In genomic region chr17:14301761-14302401, GRCh38 we compare ENCODE assay signal across 8 cellular contexts. TPM values are rescaled to one million over a fixed set of nuclear protein-coding genes. Genes with fewer than 3 reads are reported as not detected.
DNase-seq lines count a peak whose midpoint lies in the region; ATAC-seq, FAIRE-seq and TF ChIP-seq lines count a peak whose summit lies in the region.

No MANE protein-coding gene starts in this region.

- H3K27me3 ChIP-seq in endocrine pancreas (ENCODE audit: control insufficient read depth, insufficient read depth, low read length), result peaks cover 5% of the 10 kb centered on the region

- H3K36me3 Mint-ChIP-seq in natural killer cell, result no peaks in the 10 kb centered on the region
- peaks cover 3% of the 10 kb centered on the region for H3K36me3 Mint-ChIP-seq in type B pancreatic cell

- TF ChIP-seq CTCF in natural killer cell (IDR thresholded peaks at IDR 0.05), result no peak
- TF ChIP-seq CTCF in type B pancreatic cell (conservative IDR thresholded peaks at IDR 0.05), result no peak

- intact Hi-C loops in natural killer cell (cut with micrococcal nuclease), result loop anchor here (1.0 to 10.0 kb wide), 10 partner anchors 57 to 1283 kb away; partner anchors contain the start of genes COX10 and ELAC2

- H3K4me3 Mint-ChIP-seq in natural killer cell, result peak overlapping the region; percentile 97
- H3K4me3 Mint-ChIP-seq in type B pancreatic cell, result peak overlapping the region; percentile 92

- FAIRE-seq in HTR-8/SVneo (lab: Jason Lieb, UNC) (no peak), RCC 7860 (lab: Jason Lieb, UNC) (no peak)

- H3K4me1 ChIP-seq in ES-I3 (ENCODE audit: insufficient read depth, low read length) (peaks cover 13% of the 10 kb centered on the region), endocrine pancreas (ENCODE audit: control insufficient read depth, insufficient read depth, low read length) (peaks cover 4% of the 10 kb centered on the region)

- H3K9me3 Mint-ChIP-seq in natural killer cell, result no peaks in the 10 kb centered on the region
- H3K9me3 Mint-ChIP-seq in type B pancreatic cell, result no peaks in the 10 kb centered on the region

- H3K27me3 Mint-ChIP-seq in natural killer cell (ENCODE audit: low read depth in 2 of 2), result peaks cover 6 to 10% of the 10 kb centered on the region in 2 donors
- peaks cover 78% of the 10 kb centered on the region for H3K27me3 Mint-ChIP-seq in type B pancreatic cell

- H3K4me3 ChIP-seq in endocrine pancreas (ENCODE audit: control insufficient read depth, insufficient read depth, low read length), result peak overlapping the region; percentile 48

- DNase-seq in HTR-8/SVneo (ENCODE audit: insufficient read length, low spot score) (peak; percentile 13), natural killer cell (peak; percentile 68), type B pancreatic cell (ENCODE audit: extremely low spot score, unreplicated experiment) (peak; percentile 70), RCC 7860 (ENCODE audit: low spot score) (no peak), mesenteric fat pad (ENCODE audit: low spot score) (no peak)
- DNase-seq in activated CD4-positive, alpha-beta T cell treated with anti-CD3 and anti-CD28 coated beads, Interleukin-2, amount 50 U/mL, for 48 hours, result peak; percentile 68 to 76

- H3K9ac ChIP-seq in ES-I3 (ENCODE audit: low read depth, low read length) (peak overlapping the region; percentile 62), endocrine pancreas (ENCODE audit: control insufficient read depth, insufficient read depth, low read length) (peak overlapping the region; percentile 42)

- H3K9me3 ChIP-seq in ES-I3 (ENCODE audit: control insufficient read depth, insufficient read depth, low read length) (no peaks in the 10 kb centered on the region), endocrine pancreas (ENCODE audit: control insufficient read depth, low read length) (no peaks in the 10 kb centered on the region)

- peak overlapping the region; percentile 91 to 93 for H3K27ac Mint-ChIP-seq in natural killer cell
- peak overlapping the region; percentile 46 for H3K27ac Mint-ChIP-seq in type B pancreatic cell

- peak; percentile 11 to 37 (median 19) for ATAC-seq in natural killer cell

- H3K4me1 Mint-ChIP-seq in natural killer cell (peaks cover 56 to 70% of the 10 kb centered on the region in 2 donors), type B pancreatic cell (ENCODE audit: unreplicated experiment) (peaks cover 46% of the 10 kb centered on the region)

- H3K36me3 ChIP-seq in ES-I3 (ENCODE audit: insufficient read depth, low read length), result no peaks in the 10 kb centered on the region
- no peaks in the 10 kb centered on the region for H3K36me3 ChIP-seq in endocrine pancreas (ENCODE audit: control insufficient read depth, insufficient read depth, low read length)

RNA-seq across cellular contexts. Expression of gene HS3ST3B1, which starts 1.0 kb away (rescaled TPM):
- total RNA-seq in natural killer cell (10 to 100 TPM; 14.1 to 18.6 (median 17.1) TPM), type B pancreatic cell (ENCODE audit: low replicate concordance) (6.6 and 12.9 TPM in 2 replicates), mesenteric fat pad (3.6 TPM)

Comparison
In these comparisons a context has a peak if more than half of its experiments do, and no peak if none do; other contexts are left out.
1. DNase-seq: peak in HTR-8/SVneo (single experiment), activated CD4-positive, alpha-beta T cell treated with anti-CD3 and anti-CD28 coated beads, Interleukin-2, amount 50 U/mL, for 48 hours (2 of 2), natural killer cell (single experiment) and type B pancreatic cell (single experiment); none in RCC 7860 (single experiment) and mesenteric fat pad (single experiment).